Comparison of ENCODE assay signal across 8 cellular contexts in genomic region chr1:45302505-45303331, GRCh38. TPM values are rescaled to one million over a fixed set of nuclear protein-coding genes. Genes with fewer than 3 reads are reported as not detected.
DNase-seq lines count a peak whose midpoint lies in the region; ATAC-seq and TF ChIP-seq lines count a peak whose summit lies in the region.

No MANE protein-coding gene starts in this region.

- H3K27ac ChIP-seq in breast epithelium (peak overlapping the region; percentile 91 to 95), uterus (peak overlapping the region; percentile 67 to 92)

- H3K4me1 ChIP-seq in breast epithelium: peaks cover 0 to 6% of the 10 kb centered on the region in 2 donors
- peaks cover 0 to 6% of the 10 kb centered on the region in 2 donors for H3K4me1 ChIP-seq in uterus

- TF ChIP-seq POLR2A in breast epithelium (IDR thresholded peaks at IDR 0.05) (no peak), uterus (IDR thresholded peaks at IDR 0.05) (no peak)

- H3K27me3 ChIP-seq in breast epithelium (no peaks in the 10 kb centered on the region), uterus (no peaks in the 10 kb centered on the region)

- H3K36me3 ChIP-seq in breast epithelium (no peaks in the 10 kb centered on the region), uterus (no peaks in the 10 kb centered on the region)

- no peaks in the 10 kb centered on the region for H3K9me3 ChIP-seq in breast epithelium
- H3K9me3 ChIP-seq in uterus: no peaks in the 10 kb centered on the region

- no peak for TF ChIP-seq CTCF in breast epithelium (IDR thresholded peaks at IDR 0.05)
- no peak for TF ChIP-seq CTCF in uterus (IDR thresholded peaks at IDR 0.05)

- DNase-seq in Right ventricle myocardium inferior (ENCODE audit: missing footprints) (peak; percentile 70), cardiac septum (ENCODE audit: low spot score) (no peak), breast epithelium (ENCODE audit: low spot score in 2 of 2) (no peak), mesenteric fat pad (ENCODE audit: low spot score) (peak; percentile 33), uterus (no peak), HuH-7.5 (ENCODE audit: low spot score) (no peak)

- no peak for ATAC-seq in Right ventricle myocardium inferior
- no peak for ATAC-seq in GM18867 (IDR thresholded peaks at IDR 0.05; ENCODE audit: unreplicated experiment)
- ATAC-seq in GM21515 (IDR thresholded peaks at IDR 0.05; ENCODE audit: unreplicated experiment): no peak

- intact Hi-C loops in Right ventricle myocardium inferior (cut with DNase I) (loop anchor here (1.0 to 5.0 kb wide), 3 partner anchors 190 to 572 kb away; partner anchors contain the start of genes RNU5D-1, TESK2 and UROD), cardiac septum (cut with DNase I) (loop anchor here (1.0 to 10.0 kb wide), 4 partner anchors 37 to 560 kb away; partner anchors contain the start of genes BTBD19, DYNLT4, PLK3 and TESK2), breast epithelium (cut with DNase I; ENCODE audit: low total_unique reads) (loop anchor here (5.0 kb wide), 1 partner anchor 290 kb away; the partner anchor contains the start of genes HECTD3 and UROD), uterus (cut with DNase I; ENCODE audit: low total_unique reads) (loop anchor here (5.0 kb wide), 1 partner anchor 290 kb away; the partner anchor contains the start of genes HECTD3 and UROD)

- peak overlapping the region; percentile 62 to 86 (median 67) for H3K4me3 ChIP-seq in breast epithelium
- H3K4me3 ChIP-seq in uterus: peak overlapping the region; percentile 59 to 65

RNA-seq across cellular contexts. Expression of gene HPDL, which starts 24.0 kb away (rescaled TPM):
- not detected for total RNA-seq in Right ventricle myocardium inferior
- not detected for total RNA-seq in cardiac septum
- total RNA-seq in breast epithelium: under 1 TPM in 1 of 3 donors, not detected in 2; 0.44 TPM
- total RNA-seq in mesenteric fat pad: 1.00 TPM
- 1 to 10 TPM in 1 of 4 donors, under 1 TPM in 1, not detected in 2; 0.46 to 1.4 TPM for total RNA-seq in uterus

RNA-seq across cellular contexts. Expression of gene TOE1, which starts 37.3 kb away (rescaled TPM):
- total RNA-seq in Right ventricle myocardium inferior: 3.8 TPM
- total RNA-seq in cardiac septum: 3.5 TPM
- 10 to 100 TPM in 2 of 3 donors, 1 to 10 TPM in 1; 8.6 to 21.2 (median 11.1) TPM for total RNA-seq in breast epithelium
- total RNA-seq in mesenteric fat pad: 7.2 TPM
- 10 to 100 TPM; 10.3 to 21.8 (median 14.4) TPM for total RNA-seq in uterus

RNA-seq across cellular contexts. Expression of gene MUTYH, which starts 37.5 kb away (rescaled TPM):
- total RNA-seq in Right ventricle myocardium inferior (8.3 TPM), cardiac septum (11.2 TPM), breast epithelium (10 to 100 TPM; 16.8 to 26.2 (median 25.8) TPM), mesenteric fat pad (14.4 TPM), uterus (10 to 100 TPM; 12.6 to 49.2 (median 26.3) TPM)

Comparison
In these comparisons a context has a peak if more than half of its experiments do, and no peak if none do; other contexts are left out.
1. DNase-seq: peak in Right ventricle myocardium inferior (single experiment) and mesenteric fat pad (single experiment); none in cardiac septum (single experiment), breast epithelium (0 of 2), uterus (0 of 2) and HuH-7.5 (single experiment).